Comparison of ENCODE assay signal across 32 cellular contexts in genomic region chr14:28761438-28762289, GRCh38. TPM values are rescaled to one million over a fixed set of nuclear protein-coding genes. Genes with fewer than 3 reads are reported as not detected.
DNase-seq lines count a peak whose midpoint lies in the region; TF ChIP-seq lines count a peak whose summit lies in the region.
"Had no signal": no experiment of that assay in that cellular context is flagged by ENCODE, and none has a peak within 500 bp of the region (broad histone marks: within the 10 kb centered on the region; RNA-seq: fewer than 3 reads in every experiment).

No MANE protein-coding gene starts in this region.

- peak overlapping the region; percentile 24; the same call in 1 of the 2 replicates for H3K4me3 Mint-ChIP-seq in HFFc6
- H3K4me3 Mint-ChIP-seq: activated CD4-positive, alpha-beta memory T cell treated with anti-CD3 and anti-CD28 coated beads for 36 hours; activated naive CD8-positive, alpha-beta T cell treated with anti-CD3 and anti-CD28 coated beads, Interleukin-2, amount 10 ng/mL, durations not matched to agents 7 days and 5 days; CD4-positive, CD25-positive, alpha-beta regulatory T cell; effector memory CD8-positive, alpha-beta T cell; nephron; stimulated activated naive CD8-positive, alpha-beta T cell treated with anti-CD3 and anti-CD28 coated beads, Interleukin-15, Interleukin-2, amounts not matched to agents 100 ng/mL and 50 ng/mL, for 24 hours; T-cell had no signal

- H3K36me3 ChIP-seq in neuronal stem cell (replicated peaks in 1 of 2; ENCODE audit: control insufficient read depth in 2 of 2, insufficient read depth in 2 of 2, low read length in 2 of 2), result peaks cover 0 to 6% of the 10 kb centered on the region in 2 donors
- H3K36me3 ChIP-seq: brain microvascular endothelial cell, MG63, Peyer's patch, SJSA1, tibial nerve had no signal

- no CpG with 5 or more reads among the region's 32 CpGs for WGBS in neuronal stem cell (ENCODE audit: extremely low coverage in 2 of 2, insufficient read length in 2 of 2, insufficient replicate concordance in 1 of 2), 2 donors

- H3K36me3 Mint-ChIP-seq in HFFc6 (ENCODE audit: low read depth), result no peaks in the 10 kb centered on the region
- H3K36me3 Mint-ChIP-seq: activated naive CD8-positive, alpha-beta T cell treated with anti-CD3 and anti-CD28 coated beads, Interleukin-2, amount 10 ng/mL, durations not matched to agents 7 days and 5 days; CD4-positive, CD25-positive, alpha-beta regulatory T cell had no signal

- peaks cover 0 to 100% (median 50%) of the 10 kb centered on the region in 45 donors for H3K27me3 ChIP-seq in dorsolateral prefrontal cortex
- H3K27me3 ChIP-seq in neuronal stem cell (ENCODE audit: control insufficient read depth in 3 of 3, insufficient read depth in 3 of 3, low read depth in 1 of 3, low read length in 3 of 3), result peaks cover 4 to 95% (median 46%) of the 10 kb centered on the region in 3 experiments
- H3K27me3 ChIP-seq: MG63 had no signal

- H3K4me3 ChIP-seq in dorsolateral prefrontal cortex (peak overlapping the region in 47 of 59 donors; percentile 3 to 83 (median 60)), neuronal stem cell (ENCODE audit: low read length in 2 of 2) (no peak overlapping the region), foreskin fibroblast (ENCODE audit: low read depth in 1 of 2, low read length in 2 of 2) (no peak overlapping the region)
- H3K4me3 ChIP-seq: MG63, mucosa of descending colon, Peyer's patch, SJSA1, tibial nerve had no signal

- H3K79me1 ChIP-seq in neuronal stem cell (ENCODE audit: low read depth, low read length), result peaks cover 2% of the 10 kb centered on the region

- H3K27ac ChIP-seq in dorsolateral prefrontal cortex (peak overlapping the region; percentile 52 to 98 (median 94)), neuronal stem cell (replicated peaks; ENCODE audit: low read length) (no peak overlapping the region), RWPE1 (no peak overlapping the region)
- H3K27ac ChIP-seq: 22Rv1, brain microvascular endothelial cell, Peyer's patch, SJSA1, tibial nerve had no signal

- H2AK5ac ChIP-seq in neuronal stem cell (ENCODE audit: low read depth, low read length), result no peak overlapping the region

- H2AFZ ChIP-seq in neuronal stem cell (ENCODE audit: low read length), result no peak overlapping the region

- peak overlapping the region; percentile 67 for H3K18ac ChIP-seq in neuronal stem cell (ENCODE audit: low read length)

- H3K14ac ChIP-seq in neuronal stem cell (ENCODE audit: low read length), result no peak overlapping the region

- TF ChIP-seq CTCF in HFFc6 (IDR thresholded peaks at IDR 0.05) (no peak), dorsolateral prefrontal cortex (IDR thresholded peaks at IDR 0.05 in 54 of 56, conservative IDR thresholded peaks at IDR 0.05 in 2 of 56; ENCODE audit: low read depth in 1 of 56, partially characterized antibody in 56 of 56) (no peak), RWPE1 (conservative IDR thresholded peaks at IDR 0.05; ENCODE audit: low read depth) (no peak), foreskin fibroblast (IDR thresholded peaks at IDR 0.05; ENCODE audit: low read depth, low read length) (no peak)

- peaks cover 52% of the 10 kb centered on the region for H3K4me1 Mint-ChIP-seq in HFFc6 (ENCODE audit: low read depth)

- H3K9me3 ChIP-seq in neuronal stem cell (replicated peaks in 1 of 2; ENCODE audit: control insufficient read depth in 2 of 2, insufficient read depth in 1 of 2, low read depth in 1 of 2, low read length in 2 of 2), result peaks cover 0 to 2% of the 10 kb centered on the region in 2 donors
- H3K9me3 ChIP-seq: MG63, mucosa of descending colon, Peyer's patch, SJSA1, tibial nerve had no signal

- DNase-seq in NCI-H1417 (lab: John Stamatoyannopoulos, UW) (peak in 2 of 3 experiments; percentile 58 to 77), NCI-H1417 treated with DMSO at 0.1 percent for 48 hours (lab: John Stamatoyannopoulos, UW) (no peak), HFFc6 (no peak), dorsolateral prefrontal cortex (peak in 2 of 10 donors; percentile 37 to 61), neuronal stem cell (ENCODE audit: low spot score) (no peak), NCI-H1105 (lab: John Stamatoyannopoulos, UW) (no peak), RWPE1 (ENCODE audit: low spot score) (no peak), foreskin fibroblast (no peak)
- DNase-seq: activated CD4-positive, alpha-beta memory T cell treated with anti-CD3 and anti-CD28 coated beads for 36 hours; activated naive CD8-positive, alpha-beta T cell treated with anti-CD3 and anti-CD28 coated beads, Interleukin-2, amount 10 ng/mL, durations not matched to agents 7 days and 5 days; brain microvascular endothelial cell; CD4-positive, CD25-positive, alpha-beta regulatory T cell; DMS 273 treated with DMSO at 0.1 percent for 48 hours; effector memory CD8-positive, alpha-beta T cell; foreskin melanocyte; GOT3; KBM-7; MG63; mucosa of descending colon; NCI-H1694; Peyer's patch; stimulated activated CD4-positive, alpha-beta T cell treated with anti-CD3 and anti-CD28 coated beads, Interleukin-15, amount 100 ng/mL, for 24 hours; T-cell had no signal

- no peak overlapping the region for H4K8ac ChIP-seq in neuronal stem cell (ENCODE audit: low read depth, low read length)

- no peak overlapping the region for H4K91ac ChIP-seq in neuronal stem cell (ENCODE audit: low read depth, low read length, poor library complexity)

- no peaks in the 10 kb centered on the region; the same call in 1 of the 2 replicates for H3K9me3 Mint-ChIP-seq in HFFc6
- H3K9me3 Mint-ChIP-seq: activated naive CD8-positive, alpha-beta T cell treated with anti-CD3 and anti-CD28 coated beads, Interleukin-2, amount 10 ng/mL, durations not matched to agents 7 days and 5 days had no signal

- POLR2A ChIA-PET in RWPE1 (lab: Yijun Ruan, JAX; ENCODE audit: low non-redundant PET), result interaction anchor here (0.7 kb wide), 1 partner anchor 14 kb away, joined by 3 read pairs; no protein-coding TSS in a partner anchor

- H3K4me1 ChIP-seq in neuronal stem cell (ENCODE audit: control insufficient read depth in 2 of 2, insufficient read depth in 1 of 2, low read depth in 1 of 2, low read length in 2 of 2), result peaks cover 0 to 19% of the 10 kb centered on the region in 2 donors
- H3K4me1 ChIP-seq: SJSA1 had no signal

- CTCF ChIA-PET in RWPE1 (lab: Yijun Ruan, JAX), result interaction anchor here (1.1 to 1.2 kb wide), 2 partner anchors 10 to 11 kb away, joined by 3 to 5 read pairs; no protein-coding TSS in a partner anchor

- H2BK120ac ChIP-seq in neuronal stem cell (ENCODE audit: low read depth, low read length), result no peak overlapping the region

- H3K9ac ChIP-seq in neuronal stem cell (ENCODE audit: low read depth, low read length, poor library complexity), result peak overlapping the region; percentile 47

- H2BK15ac ChIP-seq in neuronal stem cell (ENCODE audit: low read length), result no peak overlapping the region

- H3K4ac ChIP-seq in neuronal stem cell (ENCODE audit: low read length), result no peak overlapping the region

- no peak overlapping the region for H2BK12ac ChIP-seq in neuronal stem cell (ENCODE audit: low read length)

- no peak overlapping the region for H3K27ac Mint-ChIP-seq in HFFc6
- H3K27ac Mint-ChIP-seq: activated CD4-positive, alpha-beta memory T cell treated with anti-CD3 and anti-CD28 coated beads for 36 hours; activated naive CD8-positive, alpha-beta T cell treated with anti-CD3 and anti-CD28 coated beads, Interleukin-2, amount 10 ng/mL, durations not matched to agents 7 days and 5 days; CD4-positive, CD25-positive, alpha-beta regulatory T cell; effector memory CD8-positive, alpha-beta T cell; nephron; stimulated activated naive CD8-positive, alpha-beta T cell treated with anti-CD3 and anti-CD28 coated beads, Interleukin-15, Interleukin-2, amounts not matched to agents 100 ng/mL and 50 ng/mL, for 24 hours; T-cell had no signal

- intact Hi-C loops in dorsolateral prefrontal cortex (cut with DNase I), result loop anchor here in 1 of 2 donors (10.0 kb wide), 1 partner anchor 633 kb away; no protein-coding TSS in a partner anchor

- H3K4me2 ChIP-seq in neuronal stem cell (ENCODE audit: insufficient read depth, low read length, poor library complexity, severe bottlenecking), result no peak overlapping the region

- peaks cover 75% of the 10 kb centered on the region for H3K27me3 Mint-ChIP-seq in HFFc6 (ENCODE audit: insufficient read depth)

- no peak overlapping the region for H2BK5ac ChIP-seq in neuronal stem cell (ENCODE audit: low read length)

- no peak overlapping the region for H3K23ac ChIP-seq in neuronal stem cell (ENCODE audit: low read depth, low read length, poor library complexity)

RNA-seq across cellular contexts. Expression of gene FOXG1, which starts 4.9 kb away (rescaled TPM):
- total RNA-seq in HFFc6 (2021; fragmentation: NEBNext Ultra II Directional; extraction: Animal tissue kit (Norgen Biotek cat#: 25700)), result under 1 TPM in 1 of 6 experiments, not detected in 5; 0.06 TPM
- 10 to 100 TPM; 25.8 to 72.3 (median 52.9) TPM for total RNA-seq in dorsolateral prefrontal cortex
- 189 TPM for polyA plus RNA-seq in neuronal stem cell (2013, experiment 1 of 2)
- polyA plus RNA-seq in neuronal stem cell (2013, experiment 2 of 2), result 187 TPM
- total RNA-seq: activated CD4-positive, alpha-beta memory T cell treated with anti-CD3 and anti-CD28 coated beads for 36 hours; activated naive CD8-positive, alpha-beta T cell treated with anti-CD3 and anti-CD28 coated beads, Interleukin-2, amount 10 ng/mL, durations not matched to agents 7 days and 5 days; CD4-positive, CD25-positive, alpha-beta regulatory T cell; esophagus mucosa; G401; HT1080; lower leg skin; mucosa of descending colon; Peyer's patch; SJSA1; T-cell; tibial nerve had no signal
- polyA plus RNA-seq: CD4-positive, CD25-positive, alpha-beta regulatory T cell had no signal

Comparison
In these comparisons a context has a peak if more than half of its experiments do, and no peak if none do; other contexts are left out.
1. DNase-seq: peak in NCI-H1417 (2 of 3); none in NCI-H1417 treated with DMSO at 0.1 percent for 48 hours (single experiment), HFFc6 (single experiment), neuronal stem cell (single experiment), NCI-H1105 (single experiment), RWPE1 (single experiment) and foreskin fibroblast (0 of 2).
2. H3K27ac ChIP-seq: peak in dorsolateral prefrontal cortex (59 of 59); none in neuronal stem cell (single experiment) and RWPE1 (single experiment).
3. H3K4me3 ChIP-seq: peak in dorsolateral prefrontal cortex (47 of 59); none in neuronal stem cell (0 of 2) and foreskin fibroblast (0 of 2).
4. RNA of gene FOXG1, which starts 4.9 kb away (total RNA-seq): 25.8 to 72.3 TPM in dorsolateral prefrontal cortex; 0.06 TPM in HFFc6; every median in the first group is over 10 times any median in the second.